ENCODE assay signal across 1 cellular context in the genomic region with DNA sequence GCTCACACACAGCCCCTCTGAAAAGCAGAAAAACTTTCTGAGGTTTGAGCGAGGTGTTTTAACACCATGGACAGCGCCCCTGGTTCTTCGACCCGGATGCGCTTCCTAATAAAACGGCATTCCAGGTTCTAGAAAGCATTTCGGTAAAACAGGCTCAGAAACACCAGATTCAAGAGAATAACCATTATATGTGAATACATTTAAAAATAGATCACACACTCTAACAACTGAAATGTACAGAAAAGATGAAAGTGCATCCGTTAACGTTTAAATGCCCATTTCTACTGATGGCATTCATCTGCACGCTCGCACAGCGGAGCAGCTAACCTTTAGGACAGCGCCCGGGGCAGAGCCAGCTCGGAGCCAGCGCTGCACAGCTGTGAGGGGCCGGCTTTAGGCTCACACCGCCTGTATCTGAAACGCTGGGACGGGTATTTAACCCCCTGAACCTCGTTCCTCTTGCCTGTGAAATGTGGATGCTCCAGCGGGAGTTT.
TF ChIP-seq lines count a peak whose summit lies in the region.

No MANE protein-coding gene starts in this region.

TF ChIP-seq in HepG2, 621 proteins besides CTCF, POLR2A, EP300 and RAD21 (continued from another document and continues in another):
- TF ChIP-seq, protein P1, sequence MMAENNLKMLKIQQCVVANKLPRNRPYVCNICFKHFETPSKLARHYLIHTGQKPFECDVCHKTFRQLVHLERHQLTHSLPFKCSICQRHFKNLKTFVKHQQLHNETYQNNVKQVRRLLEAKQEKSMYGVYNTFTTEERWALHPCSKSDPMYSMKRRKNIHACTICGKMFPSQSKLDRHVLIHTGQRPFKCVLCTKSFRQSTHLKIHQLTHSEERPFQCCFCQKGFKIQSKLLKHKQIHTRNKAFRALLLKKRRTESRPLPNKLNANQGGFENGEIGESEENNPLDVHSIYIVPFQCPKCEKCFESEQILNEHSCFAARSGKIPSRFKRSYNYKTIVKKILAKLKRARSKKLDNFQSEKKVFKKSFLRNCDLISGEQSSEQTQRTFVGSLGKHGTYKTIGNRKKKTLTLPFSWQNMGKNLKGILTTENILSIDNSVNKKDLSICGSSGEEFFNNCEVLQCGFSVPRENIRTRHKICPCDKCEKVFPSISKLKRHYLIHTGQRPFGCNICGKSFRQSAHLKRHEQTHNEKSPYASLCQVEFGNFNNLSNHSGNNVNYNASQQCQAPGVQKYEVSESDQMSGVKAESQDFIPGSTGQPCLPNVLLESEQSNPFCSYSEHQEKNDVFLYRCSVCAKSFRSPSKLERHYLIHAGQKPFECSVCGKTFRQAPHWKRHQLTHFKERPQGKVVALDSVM (CRISPR knock-in tag; IDR thresholded peaks at IDR 0.05): no peak
- TF ChIP-seq, protein P2, sequence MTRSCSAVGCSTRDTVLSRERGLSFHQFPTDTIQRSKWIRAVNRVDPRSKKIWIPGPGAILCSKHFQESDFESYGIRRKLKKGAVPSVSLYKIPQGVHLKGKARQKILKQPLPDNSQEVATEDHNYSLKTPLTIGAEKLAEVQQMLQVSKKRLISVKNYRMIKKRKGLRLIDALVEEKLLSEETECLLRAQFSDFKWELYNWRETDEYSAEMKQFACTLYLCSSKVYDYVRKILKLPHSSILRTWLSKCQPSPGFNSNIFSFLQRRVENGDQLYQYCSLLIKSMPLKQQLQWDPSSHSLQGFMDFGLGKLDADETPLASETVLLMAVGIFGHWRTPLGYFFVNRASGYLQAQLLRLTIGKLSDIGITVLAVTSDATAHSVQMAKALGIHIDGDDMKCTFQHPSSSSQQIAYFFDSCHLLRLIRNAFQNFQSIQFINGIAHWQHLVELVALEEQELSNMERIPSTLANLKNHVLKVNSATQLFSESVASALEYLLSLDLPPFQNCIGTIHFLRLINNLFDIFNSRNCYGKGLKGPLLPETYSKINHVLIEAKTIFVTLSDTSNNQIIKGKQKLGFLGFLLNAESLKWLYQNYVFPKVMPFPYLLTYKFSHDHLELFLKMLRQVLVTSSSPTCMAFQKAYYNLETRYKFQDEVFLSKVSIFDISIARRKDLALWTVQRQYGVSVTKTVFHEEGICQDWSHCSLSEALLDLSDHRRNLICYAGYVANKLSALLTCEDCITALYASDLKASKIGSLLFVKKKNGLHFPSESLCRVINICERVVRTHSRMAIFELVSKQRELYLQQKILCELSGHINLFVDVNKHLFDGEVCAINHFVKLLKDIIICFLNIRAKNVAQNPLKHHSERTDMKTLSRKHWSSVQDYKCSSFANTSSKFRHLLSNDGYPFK (CRISPR knock-in tag; IDR thresholded peaks at IDR 0.05; ENCODE audit: borderline replicate concordance): no peak
- TF ChIP-seq MLLT10 (CRISPR knock-in tag; IDR thresholded peaks at IDR 0.05) (no peak), KDM1A (CRISPR knock-in tag; IDR thresholded peaks at IDR 0.05) (no peak), AKAP8 (CRISPR knock-in tag; IDR thresholded peaks at IDR 0.05) (no peak), SCMH1 (CRISPR knock-in tag; IDR thresholded peaks at IDR 0.05; ENCODE audit: borderline replicate concordance) (no peak), FIP1L1 (IDR thresholded peaks at IDR 0.05; ENCODE audit: borderline replicate concordance, insufficient read depth, low read depth, low read length) (no peak), RFXAP (CRISPR knock-in tag; IDR thresholded peaks at IDR 0.05; ENCODE audit: borderline replicate concordance) (no peak), MAZ (IDR thresholded peaks at IDR 0.05; ENCODE audit: borderline replicate concordance, low read depth, low read length) (no peak), MAZ (CRISPR knock-in tag; IDR thresholded peaks at IDR 0.05; ENCODE audit: low read depth) (no peak), TBX3 (IDR thresholded peaks at IDR 0.05; ENCODE audit: borderline replicate concordance) (no peak), ZNF83 (CRISPR knock-in tag; IDR thresholded peaks at IDR 0.05; ENCODE audit: borderline replicate concordance) (no peak), MBD4 (IDR thresholded peaks at IDR 0.05; ENCODE audit: borderline replicate concordance, low read length) (no peak), ZNF7 (CRISPR knock-in tag; IDR thresholded peaks at IDR 0.05) (0 out of 2 replicates have a peak, but pooled peaks have one; percentile 9), MBNL3 (CRISPR knock-in tag; conservative IDR thresholded peaks at IDR 0.05) (no peak), HNF4G (IDR thresholded peaks at IDR 0.05; ENCODE audit: borderline replicate concordance, low read depth, low read length) (no peak), HNF4G (CRISPR knock-in tag; IDR thresholded peaks at IDR 0.05; ENCODE audit: borderline replicate concordance, low read depth) (no peak), ETV6 (CRISPR knock-in tag; conservative IDR thresholded peaks at IDR 0.05) (0 out of 2 replicates have a peak, but pooled peaks have one; percentile 34), ZNF746 (CRISPR knock-in tag; IDR thresholded peaks at IDR 0.05) (no peak), CBX5 (CRISPR knock-in tag; IDR thresholded peaks at IDR 0.05; ENCODE audit: borderline replicate concordance) (no peak), ZNF589 (CRISPR knock-in tag; conservative IDR thresholded peaks at IDR 0.05) (no peak), RFX5 (IDR thresholded peaks at IDR 0.05; ENCODE audit: low read depth, low read length) (no peak), NFIC (IDR thresholded peaks at IDR 0.05; ENCODE audit: low read length) (no peak), NCOA2 (CRISPR knock-in tag; IDR thresholded peaks at IDR 0.05) (peak; percentile 42; the same call in 1 of the 2 replicates), SMC3 (IDR thresholded peaks at IDR 0.05; ENCODE audit: low read length) (no peak), MED13 (CRISPR knock-in tag; IDR thresholded peaks at IDR 0.05) (no peak)
- TF ChIP-seq, protein P3, sequence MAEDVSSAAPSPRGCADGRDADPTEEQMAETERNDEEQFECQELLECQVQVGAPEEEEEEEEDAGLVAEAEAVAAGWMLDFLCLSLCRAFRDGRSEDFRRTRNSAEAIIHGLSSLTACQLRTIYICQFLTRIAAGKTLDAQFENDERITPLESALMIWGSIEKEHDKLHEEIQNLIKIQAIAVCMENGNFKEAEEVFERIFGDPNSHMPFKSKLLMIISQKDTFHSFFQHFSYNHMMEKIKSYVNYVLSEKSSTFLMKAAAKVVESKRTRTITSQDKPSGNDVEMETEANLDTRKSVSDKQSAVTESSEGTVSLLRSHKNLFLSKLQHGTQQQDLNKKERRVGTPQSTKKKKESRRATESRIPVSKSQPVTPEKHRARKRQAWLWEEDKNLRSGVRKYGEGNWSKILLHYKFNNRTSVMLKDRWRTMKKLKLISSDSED (CRISPR knock-in tag; IDR thresholded peaks at IDR 0.05): no peak
- TF ChIP-seq, protein P4, sequence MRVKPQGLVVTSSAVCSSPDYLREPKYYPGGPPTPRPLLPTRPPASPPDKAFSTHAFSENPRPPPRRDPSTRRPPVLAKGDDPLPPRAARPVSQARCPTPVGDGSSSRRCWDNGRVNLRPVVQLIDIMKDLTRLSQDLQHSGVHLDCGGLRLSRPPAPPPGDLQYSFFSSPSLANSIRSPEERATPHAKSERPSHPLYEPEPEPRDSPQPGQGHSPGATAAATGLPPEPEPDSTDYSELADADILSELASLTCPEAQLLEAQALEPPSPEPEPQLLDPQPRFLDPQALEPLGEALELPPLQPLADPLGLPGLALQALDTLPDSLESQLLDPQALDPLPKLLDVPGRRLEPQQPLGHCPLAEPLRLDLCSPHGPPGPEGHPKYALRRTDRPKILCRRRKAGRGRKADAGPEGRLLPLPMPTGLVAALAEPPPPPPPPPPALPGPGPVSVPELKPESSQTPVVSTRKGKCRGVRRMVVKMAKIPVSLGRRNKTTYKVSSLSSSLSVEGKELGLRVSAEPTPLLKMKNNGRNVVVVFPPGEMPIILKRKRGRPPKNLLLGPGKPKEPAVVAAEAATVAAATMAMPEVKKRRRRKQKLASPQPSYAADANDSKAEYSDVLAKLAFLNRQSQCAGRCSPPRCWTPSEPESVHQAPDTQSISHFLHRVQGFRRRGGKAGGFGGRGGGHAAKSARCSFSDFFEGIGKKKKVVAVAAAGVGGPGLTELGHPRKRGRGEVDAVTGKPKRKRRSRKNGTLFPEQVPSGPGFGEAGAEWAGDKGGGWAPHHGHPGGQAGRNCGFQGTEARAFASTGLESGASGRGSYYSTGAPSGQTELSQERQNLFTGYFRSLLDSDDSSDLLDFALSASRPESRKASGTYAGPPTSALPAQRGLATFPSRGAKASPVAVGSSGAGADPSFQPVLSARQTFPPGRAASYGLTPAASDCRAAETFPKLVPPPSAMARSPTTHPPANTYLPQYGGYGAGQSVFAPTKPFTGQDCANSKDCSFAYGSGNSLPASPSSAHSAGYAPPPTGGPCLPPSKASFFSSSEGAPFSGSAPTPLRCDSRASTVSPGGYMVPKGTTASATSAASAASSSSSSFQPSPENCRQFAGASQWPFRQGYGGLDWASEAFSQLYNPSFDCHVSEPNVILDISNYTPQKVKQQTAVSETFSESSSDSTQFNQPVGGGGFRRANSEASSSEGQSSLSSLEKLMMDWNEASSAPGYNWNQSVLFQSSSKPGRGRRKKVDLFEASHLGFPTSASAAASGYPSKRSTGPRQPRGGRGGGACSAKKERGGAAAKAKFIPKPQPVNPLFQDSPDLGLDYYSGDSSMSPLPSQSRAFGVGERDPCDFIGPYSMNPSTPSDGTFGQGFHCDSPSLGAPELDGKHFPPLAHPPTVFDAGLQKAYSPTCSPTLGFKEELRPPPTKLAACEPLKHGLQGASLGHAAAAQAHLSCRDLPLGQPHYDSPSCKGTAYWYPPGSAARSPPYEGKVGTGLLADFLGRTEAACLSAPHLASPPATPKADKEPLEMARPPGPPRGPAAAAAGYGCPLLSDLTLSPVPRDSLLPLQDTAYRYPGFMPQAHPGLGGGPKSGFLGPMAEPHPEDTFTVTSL (CRISPR knock-in tag; IDR thresholded peaks at IDR 0.05; ENCODE audit: borderline replicate concordance): no peak
- TF ChIP-seq, protein P5, sequence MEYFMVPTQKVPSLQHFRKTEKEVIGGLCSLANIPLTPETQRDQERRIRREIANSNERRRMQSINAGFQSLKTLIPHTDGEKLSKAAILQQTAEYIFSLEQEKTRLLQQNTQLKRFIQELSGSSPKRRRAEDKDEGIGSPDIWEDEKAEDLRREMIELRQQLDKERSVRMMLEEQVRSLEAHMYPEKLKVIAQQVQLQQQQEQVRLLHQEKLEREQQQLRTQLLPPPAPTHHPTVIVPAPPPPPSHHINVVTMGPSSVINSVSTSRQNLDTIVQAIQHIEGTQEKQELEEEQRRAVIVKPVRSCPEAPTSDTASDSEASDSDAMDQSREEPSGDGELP (IDR thresholded peaks at IDR 0.05; ENCODE audit: borderline replicate concordance, low read depth): peak; percentile 59; the same call in 1 of the 2 replicates
- TF ChIP-seq, protein P6, sequence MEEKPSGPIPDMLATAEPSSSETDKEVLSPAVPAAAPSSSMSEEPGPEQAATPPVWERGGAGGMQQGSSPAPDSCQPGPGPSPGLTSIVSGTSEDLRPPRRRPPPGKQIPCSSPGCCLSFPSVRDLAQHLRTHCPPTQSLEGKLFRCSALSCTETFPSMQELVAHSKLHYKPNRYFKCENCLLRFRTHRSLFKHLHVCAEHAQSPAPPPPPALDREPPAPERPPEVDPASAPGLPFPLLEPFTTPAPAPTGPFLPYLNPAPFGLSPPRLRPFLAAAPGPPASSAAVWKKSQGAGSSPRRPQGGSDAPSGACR (CRISPR knock-in tag; IDR thresholded peaks at IDR 0.05): no peak
- TF ChIP-seq, protein P7, sequence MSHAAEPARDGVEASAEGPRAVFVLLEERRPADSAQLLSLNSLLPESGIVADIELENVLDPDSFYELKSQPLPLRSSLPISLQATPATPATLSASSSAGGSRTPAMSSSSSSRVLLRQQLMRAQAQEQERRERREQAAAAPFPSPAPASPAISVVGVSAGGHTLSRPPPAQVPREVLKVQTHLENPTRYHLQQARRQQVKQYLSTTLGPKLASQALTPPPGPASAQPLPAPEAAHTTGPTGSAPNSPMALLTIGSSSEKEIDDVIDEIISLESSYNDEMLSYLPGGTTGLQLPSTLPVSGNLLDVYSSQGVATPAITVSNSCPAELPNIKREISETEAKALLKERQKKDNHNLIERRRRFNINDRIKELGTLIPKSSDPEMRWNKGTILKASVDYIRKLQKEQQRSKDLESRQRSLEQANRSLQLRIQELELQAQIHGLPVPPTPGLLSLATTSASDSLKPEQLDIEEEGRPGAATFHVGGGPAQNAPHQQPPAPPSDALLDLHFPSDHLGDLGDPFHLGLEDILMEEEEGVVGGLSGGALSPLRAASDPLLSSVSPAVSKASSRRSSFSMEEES (CRISPR knock-in tag; IDR thresholded peaks at IDR 0.05): peak; percentile 63
- TF ChIP-seq, protein P8, sequence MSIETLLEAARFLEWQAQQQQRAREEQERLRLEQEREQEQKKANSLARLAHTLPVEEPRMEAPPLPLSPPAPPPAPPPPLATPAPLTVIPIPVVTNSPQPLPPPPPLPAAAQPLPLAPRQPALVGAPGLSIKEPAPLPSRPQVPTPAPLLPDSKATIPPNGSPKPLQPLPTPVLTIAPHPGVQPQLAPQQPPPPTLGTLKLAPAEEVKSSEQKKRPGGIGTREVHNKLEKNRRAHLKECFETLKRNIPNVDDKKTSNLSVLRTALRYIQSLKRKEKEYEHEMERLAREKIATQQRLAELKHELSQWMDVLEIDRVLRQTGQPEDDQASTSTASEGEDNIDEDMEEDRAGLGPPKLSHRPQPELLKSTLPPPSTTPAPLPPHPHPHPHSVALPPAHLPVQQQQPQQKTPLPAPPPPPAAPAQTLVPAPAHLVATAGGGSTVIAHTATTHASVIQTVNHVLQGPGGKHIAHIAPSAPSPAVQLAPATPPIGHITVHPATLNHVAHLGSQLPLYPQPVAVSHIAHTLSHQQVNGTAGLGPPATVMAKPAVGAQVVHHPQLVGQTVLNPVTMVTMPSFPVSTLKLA (IDR thresholded peaks at IDR 0.05): no peak
- TF ChIP-seq, protein P9, sequence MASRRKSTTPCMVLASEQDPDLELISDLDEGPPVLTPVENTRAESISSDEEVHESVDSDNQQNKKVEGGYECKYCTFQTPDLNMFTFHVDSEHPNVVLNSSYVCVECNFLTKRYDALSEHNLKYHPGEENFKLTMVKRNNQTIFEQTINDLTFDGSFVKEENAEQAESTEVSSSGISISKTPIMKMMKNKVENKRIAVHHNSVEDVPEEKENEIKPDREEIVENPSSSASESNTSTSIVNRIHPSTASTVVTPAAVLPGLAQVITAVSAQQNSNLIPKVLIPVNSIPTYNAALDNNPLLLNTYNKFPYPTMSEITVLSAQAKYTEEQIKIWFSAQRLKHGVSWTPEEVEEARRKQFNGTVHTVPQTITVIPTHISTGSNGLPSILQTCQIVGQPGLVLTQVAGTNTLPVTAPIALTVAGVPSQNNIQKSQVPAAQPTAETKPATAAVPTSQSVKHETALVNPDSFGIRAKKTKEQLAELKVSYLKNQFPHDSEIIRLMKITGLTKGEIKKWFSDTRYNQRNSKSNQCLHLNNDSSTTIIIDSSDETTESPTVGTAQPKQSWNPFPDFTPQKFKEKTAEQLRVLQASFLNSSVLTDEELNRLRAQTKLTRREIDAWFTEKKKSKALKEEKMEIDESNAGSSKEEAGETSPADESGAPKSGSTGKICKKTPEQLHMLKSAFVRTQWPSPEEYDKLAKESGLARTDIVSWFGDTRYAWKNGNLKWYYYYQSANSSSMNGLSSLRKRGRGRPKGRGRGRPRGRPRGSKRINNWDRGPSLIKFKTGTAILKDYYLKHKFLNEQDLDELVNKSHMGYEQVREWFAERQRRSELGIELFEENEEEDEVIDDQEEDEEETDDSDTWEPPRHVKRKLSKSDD (CRISPR knock-in tag; IDR thresholded peaks at IDR 0.05; ENCODE audit: low read depth): no peak
- TF ChIP-seq, protein P10, sequence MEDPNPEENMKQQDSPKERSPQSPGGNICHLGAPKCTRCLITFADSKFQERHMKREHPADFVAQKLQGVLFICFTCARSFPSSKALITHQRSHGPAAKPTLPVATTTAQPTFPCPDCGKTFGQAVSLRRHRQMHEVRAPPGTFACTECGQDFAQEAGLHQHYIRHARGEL (CRISPR knock-in tag; IDR thresholded peaks at IDR 0.05): no peak
